In genomic region chrX:37349131-37350033, GRCh38 we compare ENCODE assay signal across 8 cellular contexts. TPM values are rescaled to one million over a fixed set of nuclear protein-coding genes. Genes with fewer than 3 reads are reported as not detected.
A peak's percentile ranks its signal among the peaks of the same experiment; 100 is the strongest.
DNase-seq lines count a peak whose midpoint lies in the region; ATAC-seq and TF ChIP-seq lines count a peak whose summit lies in the region.

Gene PRRG1 (plus strand): TSS chrX:37349364. CDS start chrX:37406250, 56,886 bp downstream.

- H3K9ac ChIP-seq in KMS-11 (peak within 1 kb of the TSS; percentile 59; the same call in 1 of the 2 replicates), fibroblast of lung (ENCODE audit: insufficient read depth, low read length) (peak within 1 kb of the TSS; percentile 73)

- DNase-seq in CD1c-positive myeloid dendritic cell (ENCODE audit: extremely low spot score), result peak; percentile 65
- DNase-seq in T-helper 17 cell, result no peak
- DNase-seq in fibroblast of lung (ENCODE audit: low read depth in 2 of 2), result peak; percentile 83 to 85
- DNase-seq in NCI-H1436 (lab: John Stamatoyannopoulos, UW), result no peak
- no peak for DNase-seq in activated gamma-delta T cell (lab: John Stamatoyannopoulos, UW)

- no peak within 1 kb of the TSS for H3K27ac Mint-ChIP-seq in T-helper 17 cell

- 2% methylated on average over 66 of the region's 66 CpGs for WGBS in thymus

- H3K4me3 Mint-ChIP-seq in T-helper 17 cell, result peak within 1 kb of the TSS; percentile 72

- ATAC-seq in T-helper 17 cell, result no peak

- H3K4me1 Mint-ChIP-seq in T-helper 17 cell, result peaks cover 3% of the 10 kb centered on the region

- H3K4me1 ChIP-seq in KMS-11 (ENCODE audit: low read depth, poor library complexity, severe bottlenecking), result no peaks in the 10 kb centered on the region
- H3K4me1 ChIP-seq in fibroblast of lung (ENCODE audit: control insufficient read depth, extremely low read depth, insufficient read depth, low read length), result peaks cover 3% of the 10 kb centered on the region
- peaks cover 4% of the 10 kb centered on the region for H3K4me1 ChIP-seq in mononuclear cell (ENCODE audit: insufficient read depth, low read length)
- no peaks in the 10 kb centered on the region for H3K4me1 ChIP-seq in thymus (ENCODE audit: control insufficient read depth, insufficient read depth, low read length)

- H3K4me3 ChIP-seq in KMS-11 (IDR thresholded peaks at IDR 0.05; ENCODE audit: insufficient read depth, low read depth, low read length) (no peak within 1 kb of the TSS), fibroblast of lung (replicated peaks in 1 of 4; ENCODE audit: control extremely low read depth in 1 of 4, insufficient read depth in 1 of 4, low read depth in 3 of 4, low read length in 4 of 4) (peak within 1 kb of the TSS; percentile 66 to 92 (median 73)), mononuclear cell (ENCODE audit: low read length) (peak within 1 kb of the TSS; percentile 30), thymus (ENCODE audit: low read length) (peak within 1 kb of the TSS; percentile 25)

- H3K4me2 ChIP-seq in KMS-11 (peak within 1 kb of the TSS; percentile 78), fibroblast of lung (ENCODE audit: extremely low read depth, insufficient read depth, low read length) (peak within 1 kb of the TSS; percentile 83)

- no peaks in the 10 kb centered on the region for H3K9me3 ChIP-seq in T-helper 17 cell (ENCODE audit: control insufficient read depth, low read length, poor library complexity, severe bottlenecking)
- H3K9me3 ChIP-seq in fibroblast of lung (ENCODE audit: control insufficient read depth, insufficient read depth, low read depth, low read length), result no peaks in the 10 kb centered on the region
- no peaks in the 10 kb centered on the region for H3K9me3 ChIP-seq in mononuclear cell (ENCODE audit: low read depth, low read length)
- H3K9me3 ChIP-seq in thymus (ENCODE audit: control insufficient read depth), result peaks cover 1% of the 10 kb centered on the region

- H3K36me3 ChIP-seq in KMS-11 (ENCODE audit: insufficient read depth), result no peaks in the 10 kb centered on the region
- H3K36me3 ChIP-seq in fibroblast of lung (ENCODE audit: control insufficient read depth, insufficient read depth, low read length), result no peaks in the 10 kb centered on the region
- no peaks in the 10 kb centered on the region for H3K36me3 ChIP-seq in thymus (ENCODE audit: control insufficient read depth, insufficient read depth)

- no peak within 1 kb of the TSS; the same call in 1 of the 2 replicates for H3K27ac ChIP-seq in KMS-11
- H3K27ac ChIP-seq in fibroblast of lung (ENCODE audit: insufficient read depth, low read length), result peak within 1 kb of the TSS; percentile 83
- H3K27ac ChIP-seq in thymus (ENCODE audit: low read depth), result peak within 1 kb of the TSS; percentile 18

- no peaks in the 10 kb centered on the region for H3K27me3 ChIP-seq in KMS-11 (ENCODE audit: insufficient read depth, low read depth)
- no peaks in the 10 kb centered on the region for H3K27me3 ChIP-seq in fibroblast of lung (ENCODE audit: control insufficient read depth, insufficient read depth, low read length)
- peaks cover 11% of the 10 kb centered on the region for H3K27me3 ChIP-seq in mononuclear cell (ENCODE audit: insufficient read depth, low read length)
- no peaks in the 10 kb centered on the region for H3K27me3 ChIP-seq in thymus (ENCODE audit: control insufficient read depth, insufficient read depth)

- TF ChIP-seq CTCF in KMS-11 (conservative IDR thresholded peaks at IDR 0.05; ENCODE audit: low read depth, low read length), result no peak
- no peak for TF ChIP-seq CTCF in fibroblast of lung (conservative IDR thresholded peaks at IDR 0.05 in 1 of 2, IDR thresholded peaks at IDR 0.05 in 1 of 2; ENCODE audit: low read depth in 1 of 2, low read length in 2 of 2)

- peaks cover 9% of the 10 kb centered on the region for H3K27me3 Mint-ChIP-seq in T-helper 17 cell

- H4K20me1 ChIP-seq in KMS-11 (ENCODE audit: insufficient read depth), result no peaks in the 10 kb centered on the region
- no peaks in the 10 kb centered on the region for H4K20me1 ChIP-seq in fibroblast of lung (ENCODE audit: control insufficient read depth, extremely low read depth, insufficient read depth, low read length)

- H3K79me2 ChIP-seq in KMS-11 (ENCODE audit: insufficient read depth, low read depth) (no peaks in the 10 kb centered on the region), fibroblast of lung (ENCODE audit: control insufficient read depth, insufficient read depth, low read length) (peaks cover 4% of the 10 kb centered on the region)

- no peaks in the 10 kb centered on the region for H3K36me3 Mint-ChIP-seq in T-helper 17 cell (ENCODE audit: low read depth)

- H2AFZ ChIP-seq in KMS-11 (ENCODE audit: low read depth) (peak within 1 kb of the TSS; percentile 75), fibroblast of lung (ENCODE audit: low read length) (peak within 1 kb of the TSS; percentile 71)

RNA-seq across cellular contexts. Expression of gene PRRG1, which starts in this region (rescaled TPM):
- total RNA-seq in T-helper 17 cell (not detected), fibroblast of lung (6.2 and 10.2 TPM in 2 replicates), mononuclear cell (not detected)
- polyA plus RNA-seq in fibroblast of lung (14.1 and 15.5 TPM in 2 replicates), thymus (2.1 TPM)
- 6.2 and 7.8 TPM in 2 replicates for polyA plus RNA-seq in fibroblast of lung (2012)
- 8.3 and 9.9 TPM in 2 replicates for polyA minus RNA-seq in fibroblast of lung (ENCODE audit: low replicate concordance)

Comparison
In these comparisons a context has a peak if more than half of its experiments do, and no peak if none do; other contexts are left out.
1. DNase-seq: peak in CD1c-positive myeloid dendritic cell (single experiment) and fibroblast of lung (2 of 2); none in T-helper 17 cell (0 of 3), NCI-H1436 (single experiment) and activated gamma-delta T cell (single experiment).